Comparison of ENCODE assay signal across 26 cellular contexts in genomic region chr6:71808865-71809264, GRCh38.
"Had no signal": no experiment of that assay in that cellular context is flagged by ENCODE, and none has a peak within 500 bp of the region (broad histone marks: within the 10 kb centered on the region; RNA-seq: fewer than 3 reads in every experiment).

No MANE protein-coding gene starts in this region.

- DNase-seq: cortex of kidney; effector CD8-positive, alpha-beta T cell; effector memory CD8-positive, alpha-beta T cell; endodermal cell; erythroblast; esophagus squamous epithelium; foreskin fibroblast; foreskin melanocyte; gastrocnemius medialis; glutamatergic neuron; head of caudate nucleus; heart right ventricle; hippocampal formation; left cardiac atrium; left lung; left ventricle myocardium superior; lower lobe of right lung; mesenchymal stem cell; mucosa of descending colon; naive B cell had no signal

- H3K4me3 ChIP-seq: esophagus squamous epithelium, gastrocnemius medialis, heart right ventricle, left lung, lower lobe of right lung, mucosa of descending colon had no signal

- ATAC-seq: effector memory CD8-positive, alpha-beta T cell; esophagus mucosa; gastrocnemius medialis; heart right ventricle; left cardiac atrium; left lung; left ventricle myocardium superior; lower lobe of right lung; mucosa of descending colon had no signal

- H3K27me3 ChIP-seq: esophagus squamous epithelium, gastrocnemius medialis, heart right ventricle, left lung had no signal

- H3K36me3 ChIP-seq: esophagus squamous epithelium, gastrocnemius medialis, heart right ventricle, left lung, lower lobe of right lung had no signal

- H3K27ac ChIP-seq: epithelial cell of prostate, esophagus squamous epithelium, gastrocnemius medialis, heart right ventricle, left lung, lower lobe of right lung had no signal

- H3K4me1 ChIP-seq: esophagus squamous epithelium, gastrocnemius medialis, heart right ventricle, left lung, lower lobe of right lung had no signal

- FAIRE-seq: colon, endometrium, islet of Langerhans, keratinocyte had no signal
